ENCODE assay signal across 1 cellular context in genomic region chr16:86029131-86029741, GRCh38.
TF ChIP-seq lines count a peak whose summit lies in the region.

No MANE protein-coding gene starts in this region.

TF ChIP-seq in WTC11, 78 proteins besides CTCF, POLR2A, EP300 and RAD21 (continued from another document):
- TF ChIP-seq AR (CRISPR knock-in tag; IDR thresholded peaks at IDR 0.05), result no peak
- TF ChIP-seq ZNF121 (CRISPR knock-in tag; IDR thresholded peaks at IDR 0.05), result no peak
